ENCODE assay signal across 8 cellular contexts in genomic region chr6:34223964-34224940, GRCh38. TPM values are rescaled to one million over a fixed set of nuclear protein-coding genes. Genes with fewer than 3 reads are reported as not detected.
DNase-seq lines count a peak whose midpoint lies in the region; ATAC-seq, FAIRE-seq and TF ChIP-seq lines count a peak whose summit lies in the region.

No MANE protein-coding gene starts in this region.

- H3K4me1 Mint-ChIP-seq in WTC11, result peaks cover 47% of the 10 kb centered on the region

- intact Hi-C loops in spleen (cut with DNase I; ENCODE audit: low total_unique reads), result no loop called here

- peak overlapping the region; percentile 88 for H2AFZ ChIP-seq in ACC112 (ENCODE audit: low read length, unreplicated experiment)

- H3K27me3 ChIP-seq in ACC112 (ENCODE audit: insufficient read depth, low read length), result no peaks in the 10 kb centered on the region
- H3K27me3 ChIP-seq in bronchial epithelial cell (ENCODE audit: control insufficient read depth, insufficient read depth, low read length), result no peaks in the 10 kb centered on the region
- no peaks in the 10 kb centered on the region for H3K27me3 ChIP-seq in spleen (replicated peaks in 1 of 7)

- no peaks in the 10 kb centered on the region for H3K36me3 Mint-ChIP-seq in WTC11

- H3K4me3 ChIP-seq in ACC112 (ENCODE audit: low read depth, low read length) (peak overlapping the region; percentile 78), bronchial epithelial cell (ENCODE audit: low read depth, low read length) (peak overlapping the region; percentile 54), spleen (peak overlapping the region; percentile 38 to 85 (median 48))

- H3K27ac ChIP-seq in ACC112 (ENCODE audit: low read depth, low read length), result peak overlapping the region; percentile 87
- peak overlapping the region; percentile 90 to 98 (median 96) for H3K27ac ChIP-seq in spleen

- H3K4me3 Mint-ChIP-seq in WTC11, result peak overlapping the region; percentile 77

- no peaks in the 10 kb centered on the region for H3K36me3 ChIP-seq in ACC112 (ENCODE audit: insufficient read depth, low read length)
- H3K36me3 ChIP-seq in bronchial epithelial cell (ENCODE audit: control insufficient read depth, insufficient read depth, low read length), result no peaks in the 10 kb centered on the region
- H3K36me3 ChIP-seq in spleen, result no peaks in the 10 kb centered on the region

- DNase-seq in NCI-H2171 treated with DMSO at 0.1 percent for 48 hours (lab: John Stamatoyannopoulos, UW) (peak; percentile 90), WTC11 (ENCODE audit: low spot score) (peak; percentile 92), bronchial epithelial cell (ENCODE audit: low read depth) (peak; percentile 86), inferior parietal cortex (ENCODE audit: extremely low spot score) (peak; percentile 84), spleen (peak; percentile 99)

- no peak for TF ChIP-seq CTCF in WTC11 (IDR thresholded peaks at IDR 0.05)
- TF ChIP-seq CTCF in bronchial epithelial cell (IDR thresholded peaks at IDR 0.05; ENCODE audit: insufficient read depth, low read length, severe bottlenecking), result no peak
- TF ChIP-seq CTCF in spleen (IDR thresholded peaks at IDR 0.05 in 8 of 11, conservative IDR thresholded peaks at IDR 0.05 in 3 of 11), result no peak

- no peak for FAIRE-seq in bronchial epithelial cell (lab: Jason Lieb, UNC)

- no peaks in the 10 kb centered on the region for H3K9me3 ChIP-seq in spleen

- H3K4me1 ChIP-seq in ACC112 (ENCODE audit: control insufficient read depth, insufficient read depth, low read length, unreplicated experiment), result peaks cover 23% of the 10 kb centered on the region
- H3K4me1 ChIP-seq in spleen, result peaks cover 4 to 49% (median 32%) of the 10 kb centered on the region in 6 donors

- CTCF ChIA-PET in WTC11 (lab: Charles Lee), result interaction anchor here (1.1 to 2.3 kb wide), 6 partner anchors 18 to 68 kb away, joined by 3 to 14 read pairs (median 6); no protein-coding TSS in a partner anchor

- WGBS in spleen, 5 donors, result 2 to 5% (median 3%) methylated on average over 26 to 55 of the region's 55 CpGs

- TF ChIP-seq POLR2A in spleen (IDR thresholded peaks at IDR 0.05), result peak in 2 of 3 donors; percentile 26 to 73

- peak overlapping the region; percentile 97 for H3K27ac Mint-ChIP-seq in WTC11

- H3K27me3 Mint-ChIP-seq in WTC11 (ENCODE audit: low read depth), result no peaks in the 10 kb centered on the region; the same call in 1 of the 2 replicates

- H3K9me3 Mint-ChIP-seq in WTC11, result no peaks in the 10 kb centered on the region

- H3K79me2 ChIP-seq in ACC112 (ENCODE audit: control insufficient read depth, insufficient read depth, low read length, unreplicated experiment), result no peaks in the 10 kb centered on the region

- POLR2A ChIA-PET in WTC11 (lab: Charles Lee), result interaction anchor here (0.7 to 2.7 kb wide), 6 partner anchors 9 to 28 kb away, joined by 3 to 30 read pairs (median 5); partner anchors contain the start of gene HMGA1

- peak; percentile 87 for ATAC-seq in GM18868 (IDR thresholded peaks at IDR 0.05; ENCODE audit: unreplicated experiment)
- ATAC-seq in HG03097 (IDR thresholded peaks at IDR 0.05; ENCODE audit: low FRiP score, unreplicated experiment), result peak; percentile 69
- ATAC-seq in WTC11, result peak; percentile 85

TF ChIP-seq in WTC11, 78 proteins besides CTCF, POLR2A, EP300 and RAD21:
- TF ChIP-seq FOXK1 (CRISPR knock-in tag; IDR thresholded peaks at IDR 0.05) (0 out of 2 replicates have a peak, but pooled peaks have one; percentile 26), SP1 (CRISPR knock-in tag; conservative IDR thresholded peaks at IDR 0.05) (peak; percentile 67; the same call in 1 of the 2 replicates), ZBTB43 (CRISPR knock-in tag; IDR thresholded peaks at IDR 0.05) (no peak), USF2 (CRISPR knock-in tag; IDR thresholded peaks at IDR 0.05) (0 out of 2 replicates have a peak, but pooled peaks have one; percentile 19), AFF4 (CRISPR knock-in tag; IDR thresholded peaks at IDR 0.05; ENCODE audit: borderline replicate concordance) (no peak), CREB1 (CRISPR knock-in tag; IDR thresholded peaks at IDR 0.05) (no peak), CREM (CRISPR knock-in tag; IDR thresholded peaks at IDR 0.05) (0 out of 2 replicates have a peak, but pooled peaks have one; percentile 11), GABPB1 (CRISPR knock-in tag; IDR thresholded peaks at IDR 0.05) (0 out of 2 replicates have a peak, but pooled peaks have one; percentile 21)

RNA-seq across cellular contexts. Expression of gene HMGA1, which starts 12.4 kb away (rescaled TPM):
- total RNA-seq in WTC11 (2021), result 2,446 to 2,677 TPM (median 2,610 TPM) in 3 replicates
- 62.1 and 91.4 TPM in 2 replicates for total RNA-seq in bronchial epithelial cell
- total RNA-seq in spleen, result 100 to 1,000 TPM in 2 of 7 donors, 10 to 100 TPM in 5; 49.9 to 112 (median 73.5) TPM
- polyA plus RNA-seq in spleen, result 100 to 1,000 TPM in 2 of 3 donors, 10 to 100 TPM in 1; 63.7 to 129 (median 109) TPM

RNA-seq across cellular contexts. Expression of gene SMIM29, which starts 24.6 kb away (rescaled TPM):
- 11.7 to 15.1 TPM (median 14.1 TPM) in 3 replicates for total RNA-seq in WTC11 (2021)
- total RNA-seq in bronchial epithelial cell, result 10.8 and 11.6 TPM in 2 replicates
- 10 to 100 TPM; 24.7 to 40.7 (median 33.9) TPM for total RNA-seq in spleen
- 10 to 100 TPM; 69.0 to 73.7 (median 71.5) TPM for polyA plus RNA-seq in spleen

Comparison
In these comparisons a context has a peak if more than half of its experiments do, and no peak if none do; other contexts are left out.
1. Peak in every context shown above with its lines: DNase-seq, ATAC-seq, H3K4me3 ChIP-seq and H3K27ac ChIP-seq.
2. RNA of gene HMGA1, which starts 12.4 kb away (total RNA-seq): 2,446 to 2,677 TPM in WTC11; 62.1 to 91.4 TPM in bronchial epithelial cell and 49.9 to 112 TPM in spleen; every median in the first group is over 10 times any median in the second.